9 cellular contexts compared by ENCODE assay signal in the genomic region with DNA sequence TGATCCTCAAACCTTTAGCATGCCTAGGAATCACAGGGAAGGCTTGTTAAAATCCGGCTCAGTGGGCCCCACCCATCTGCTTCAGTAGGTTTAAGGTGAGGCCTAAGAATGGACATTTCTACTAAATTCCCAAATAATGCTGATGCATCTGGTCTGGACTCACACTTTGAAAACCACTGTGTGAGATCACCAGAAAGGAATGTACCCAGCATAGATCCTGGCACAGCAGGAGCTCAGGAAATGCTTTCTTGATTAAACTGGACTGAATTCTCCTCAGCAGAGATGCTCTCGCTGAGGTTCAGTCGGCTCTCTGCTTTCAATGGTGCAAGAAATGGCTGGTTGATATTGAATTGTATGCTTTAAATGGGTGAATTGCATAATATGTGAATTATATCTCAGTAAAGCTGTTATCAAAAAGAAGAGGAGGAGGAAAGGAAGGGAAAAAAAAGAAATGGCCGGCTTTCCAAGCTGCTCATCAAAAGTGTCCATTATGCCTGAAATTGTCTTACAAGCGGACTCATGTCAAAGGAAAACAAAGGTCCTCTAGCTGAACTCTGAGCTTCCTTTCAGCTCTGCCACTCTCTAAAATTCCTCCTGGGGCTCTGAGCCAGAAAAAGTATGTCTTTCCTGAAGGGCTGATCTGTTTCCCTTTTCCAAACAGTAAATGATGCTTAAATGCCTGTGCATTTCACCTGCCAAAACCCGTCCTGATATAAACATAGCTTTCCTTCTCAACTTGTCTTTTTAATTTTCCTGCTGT.
DNase-seq lines count a peak whose midpoint lies in the region; ATAC-seq and TF ChIP-seq lines count a peak whose summit lies in the region.
"Had no signal": no experiment of that assay in that cellular context is flagged by ENCODE, and none has a peak within 500 bp of the region (broad histone marks: within the 10 kb centered on the region; RNA-seq: fewer than 3 reads in every experiment).

No MANE protein-coding gene starts in this region.

- DNase-seq in brain microvascular endothelial cell (peak; percentile 96), iris pigment epithelial cell (ENCODE audit: low read depth) (peak; percentile 98), stromal cell of bone marrow (ENCODE audit: low read depth) (peak; percentile 87), NCI-H1436 (lab: John Stamatoyannopoulos, UW) (no peak), nucleus accumbens (lab: John Stamatoyannopoulos, UW) (no peak)
- DNase-seq: activated CD8-positive, alpha-beta T cell treated with anti-CD3 and anti-CD28 coated beads, Interleukin-2, amount 10 ng/mL, durations not matched to agents 7 days and 5 days had no signal

- ATAC-seq in HG03025 (IDR thresholded peaks at IDR 0.05; ENCODE audit: low FRiP score, unreplicated experiment) (no peak), GM19455 (IDR thresholded peaks at IDR 0.05; ENCODE audit: unreplicated experiment) (no peak)
- ATAC-seq: activated CD8-positive, alpha-beta T cell treated with anti-CD3 and anti-CD28 coated beads, Interleukin-2, amount 10 ng/mL, durations not matched to agents 7 days and 5 days had no signal

- in situ Hi-C loops in brain microvascular endothelial cell (cut with HindIII; ENCODE audit: low pct_ligation_motif_present, low sequenced_read_pairs): no loop called here

- H3K9me3 ChIP-seq in HUES48 (ENCODE audit: control insufficient read depth, insufficient read depth, low read length): no peaks in the 10 kb centered on the region

- H3K4me3 ChIP-seq in HUES48 (ENCODE audit: low read depth, low read length) (no peak overlapping the region), brain microvascular endothelial cell (ENCODE audit: low read depth, low read length) (no peak overlapping the region)

- H3K9ac ChIP-seq in HUES48 (ENCODE audit: low read depth, low read length): peak overlapping the region; percentile 33; the same call in 1 of the 2 replicates

- H3K27ac ChIP-seq in HUES48 (ENCODE audit: low read depth, low read length) (peak overlapping the region; percentile 84), brain microvascular endothelial cell (peak overlapping the region; percentile 88)

- H3K4me1 ChIP-seq in HUES48 (ENCODE audit: control insufficient read depth, insufficient read depth, low read length): peaks cover 24% of the 10 kb centered on the region

- no peaks in the 10 kb centered on the region for H3K36me3 ChIP-seq in HUES48 (ENCODE audit: control insufficient read depth, insufficient read depth, low read length)
- H3K36me3 ChIP-seq in brain microvascular endothelial cell (replicated peaks): no peaks in the 10 kb centered on the region

- H3K27me3 ChIP-seq in HUES48 (ENCODE audit: control insufficient read depth, insufficient read depth, low read length) (no peaks in the 10 kb centered on the region), brain microvascular endothelial cell (replicated peaks) (no peaks in the 10 kb centered on the region)

- TF ChIP-seq CTCF in brain microvascular endothelial cell (IDR thresholded peaks at IDR 0.05; ENCODE audit: low read depth, low read length, missing control alignments): no peak

Comparison
In these comparisons a context has a peak if more than half of its experiments do, and no peak if none do; other contexts are left out.
1. DNase-seq: peak in brain microvascular endothelial cell (single experiment), iris pigment epithelial cell (single experiment) and stromal cell of bone marrow (single experiment); none in NCI-H1436 (single experiment) and nucleus accumbens (0 of 56).